ENCODE assay signal across 22 cellular contexts in genomic region chr5:89236900-89237299, GRCh38.
A peak's percentile ranks its signal among the peaks of the same experiment; 100 is the strongest.
DNase-seq lines count a peak whose midpoint lies in the region; ATAC-seq, FAIRE-seq and TF ChIP-seq lines count a peak whose summit lies in the region.
"Had no signal": no experiment of that assay in that cellular context is flagged by ENCODE, and none has a peak within 500 bp of the region (broad histone marks: within the 10 kb centered on the region; RNA-seq: fewer than 3 reads in every experiment).

No MANE protein-coding gene starts in this region.

- intact Hi-C loops in left ventricle myocardium superior (cut with micrococcal nuclease), result no loop called here

- H3K4me1 ChIP-seq in astrocyte (ENCODE audit: insufficient read depth, low read length), result no peaks in the 10 kb centered on the region
- H3K4me1 ChIP-seq: BLaER1, Peyer's patch had no signal

- H3K27ac Mint-ChIP-seq in IgD-negative memory B cell, result peak overlapping the region in 2 of 3 donors; percentile 36 to 80
- no peak overlapping the region for H3K27ac Mint-ChIP-seq in astrocyte (ENCODE audit: unreplicated experiment)
- H3K27ac Mint-ChIP-seq: CD4-positive, alpha-beta memory T cell had no signal

- H3K27ac ChIP-seq in astrocyte (ENCODE audit: low read depth, low read length), result no peak overlapping the region
- H3K27ac ChIP-seq: BLaER1, Peyer's patch, SJSA1 had no signal

- H3K36me3 Mint-ChIP-seq in IgD-negative memory B cell (no peaks in the 10 kb centered on the region), astrocyte (ENCODE audit: low read depth, unreplicated experiment) (no peaks in the 10 kb centered on the region)
- H3K36me3 Mint-ChIP-seq: CD4-positive, alpha-beta memory T cell had no signal

- FAIRE-seq in astrocyte (lab: Jason Lieb, UNC), result no peak
- FAIRE-seq: GM12891, GM18507, GM19239 had no signal

- peak; percentile 60 for DNase-seq in astrocyte (ENCODE audit: low read depth)
- DNase-seq in kidney tubule cell (ENCODE audit: low spot score), result peak; percentile 10
- DNase-seq in left ventricle myocardium superior, result no peak
- no peak for DNase-seq in foreskin fibroblast
- DNase-seq in NCI-H2227 (lab: John Stamatoyannopoulos, UW; ENCODE audit: unreplicated experiment), result no peak
- DNase-seq: ACHN; CD4-positive, alpha-beta memory T cell; DND-41; Kasumi-1; NCI-H1105; NCI-H146; NCI-H2029; NCI-H524 treated with DMSO at 0.1 percent for 48 hours; NCI-H82; Peyer's patch had no signal

- H2AFZ ChIP-seq in astrocyte (ENCODE audit: low read depth, low read length), result no peak overlapping the region

- no peak overlapping the region for H3K4me2 ChIP-seq in astrocyte (ENCODE audit: low read length)
- H3K4me2 ChIP-seq: BLaER1 had no signal

- H3K4me1 Mint-ChIP-seq in IgD-negative memory B cell (peaks cover 3 to 15% (median 8%) of the 10 kb centered on the region in 3 donors), astrocyte (ENCODE audit: low read depth, unreplicated experiment) (no peaks in the 10 kb centered on the region)
- H3K4me1 Mint-ChIP-seq: CD4-positive, alpha-beta memory T cell had no signal

- H3K36me3 ChIP-seq in astrocyte (ENCODE audit: insufficient read depth, low read length), result no peaks in the 10 kb centered on the region
- H3K36me3 ChIP-seq: BLaER1, Peyer's patch, SJSA1 had no signal

- H3K4me3 Mint-ChIP-seq in IgD-negative memory B cell (no peak overlapping the region), astrocyte (ENCODE audit: unreplicated experiment) (no peak overlapping the region)
- H3K4me3 Mint-ChIP-seq: CD4-positive, alpha-beta memory T cell had no signal

- H3K27me3 ChIP-seq in astrocyte (ENCODE audit: insufficient read depth, low read length), result no peaks in the 10 kb centered on the region
- H3K27me3 ChIP-seq: BLaER1, Peyer's patch, SJSA1 had no signal

- H3K9ac ChIP-seq in astrocyte (ENCODE audit: low read length), result no peak overlapping the region
- H3K9ac ChIP-seq: BLaER1 had no signal

- H3K79me2 ChIP-seq in astrocyte (ENCODE audit: insufficient read depth, low read length), result no peaks in the 10 kb centered on the region

- TF ChIP-seq CTCF in astrocyte (IDR thresholded peaks at IDR 0.05; ENCODE audit: insufficient read depth, low read depth, low read length), result no peak
- TF ChIP-seq CTCF in foreskin fibroblast (IDR thresholded peaks at IDR 0.05; ENCODE audit: low read depth, low read length), result no peak

- H3K4me3 ChIP-seq in astrocyte (ENCODE audit: insufficient read depth, low read depth, low read length) (no peak overlapping the region), foreskin fibroblast (ENCODE audit: low read depth in 1 of 2, low read length in 2 of 2) (no peak overlapping the region)
- H3K4me3 ChIP-seq: BLaER1, Peyer's patch, SJSA1 had no signal

- no peaks in the 10 kb centered on the region for H4K20me1 ChIP-seq in astrocyte (ENCODE audit: insufficient read depth, low read length)
- H4K20me1 ChIP-seq: BLaER1 had no signal

- H3K9me3 Mint-ChIP-seq in IgD-negative memory B cell (no peaks in the 10 kb centered on the region), astrocyte (ENCODE audit: unreplicated experiment) (no peaks in the 10 kb centered on the region)

- no peak for ATAC-seq in GM18511 (IDR thresholded peaks at IDR 0.05; ENCODE audit: unreplicated experiment)
- no peak for ATAC-seq in left ventricle myocardium superior

- H3K9me3 ChIP-seq in astrocyte (ENCODE audit: insufficient read depth, low read depth, low read length), result no peaks in the 10 kb centered on the region
- H3K9me3 ChIP-seq: BLaER1, Peyer's patch, SJSA1 had no signal

- no peaks in the 10 kb centered on the region for H3K27me3 Mint-ChIP-seq in IgD-negative memory B cell
- H3K27me3 Mint-ChIP-seq in astrocyte (ENCODE audit: low read depth, unreplicated experiment), result no peaks in the 10 kb centered on the region
- H3K27me3 Mint-ChIP-seq: CD4-positive, alpha-beta memory T cell had no signal

Comparison
In these comparisons a context has a peak if more than half of its experiments do, and no peak if none do; other contexts are left out.
1. DNase-seq: peak in astrocyte (single experiment) and kidney tubule cell (single experiment); none in left ventricle myocardium superior (single experiment), foreskin fibroblast (0 of 2) and NCI-H2227 (single experiment).